ENCODE assay signal across 22 cellular contexts in genomic region chr16:13168091-13168572, GRCh38.
DNase-seq lines count a peak whose midpoint lies in the region; ATAC-seq, FAIRE-seq and TF ChIP-seq lines count a peak whose summit lies in the region.
"Had no signal": no experiment of that assay in that cellular context is flagged by ENCODE, and none has a peak within 500 bp of the region (broad histone marks: within the 10 kb centered on the region; RNA-seq: fewer than 3 reads in every experiment).

No MANE protein-coding gene starts in this region.

- H3K4me1 ChIP-seq in SK-N-SH (ENCODE audit: control insufficient read depth in 1 of 2, insufficient read depth in 2 of 2, low read depth in 1 of 2, low read length in 1 of 2) (no peaks in the 10 kb centered on the region), OCI-LY7 (ENCODE audit: insufficient read depth, low read length, poor library complexity, severe bottlenecking) (peaks cover 16% of the 10 kb centered on the region), foreskin keratinocyte (no peaks in the 10 kb centered on the region)
- H3K4me1 ChIP-seq: ascending aorta, spleen, upper lobe of left lung had no signal

- H3K27me3 ChIP-seq in SK-N-SH (ENCODE audit: insufficient read depth) = no peaks in the 10 kb centered on the region
- H3K27me3 ChIP-seq in foreskin keratinocyte = no peaks in the 10 kb centered on the region
- H3K27me3 ChIP-seq: ascending aorta, spleen, upper lobe of left lung had no signal

- no peak overlapping the region for H3K27ac Mint-ChIP-seq in immature natural killer cell
- H3K27ac Mint-ChIP-seq: stimulated activated naive CD8-positive, alpha-beta T cell treated with anti-CD3 and anti-CD28 coated beads, Interleukin-15, Interleukin-2, amounts not matched to agents 100 ng/mL and 50 ng/mL, for 24 hours had no signal

- peaks cover 0 to 4% (median 2%) of the 10 kb centered on the region in 3 donors for H3K27me3 Mint-ChIP-seq in immature natural killer cell (ENCODE audit: low read depth in 3 of 3)
- H3K27me3 Mint-ChIP-seq: stimulated activated naive CD8-positive, alpha-beta T cell treated with anti-CD3 and anti-CD28 coated beads, Interleukin-15, Interleukin-2, amounts not matched to agents 100 ng/mL and 50 ng/mL, for 24 hours had no signal

- H3K36me3 Mint-ChIP-seq in immature natural killer cell = peaks cover 0 to 6% (median 0%) of the 10 kb centered on the region in 3 donors

- intact Hi-C loops in OCI-LY7 (cut with micrococcal nuclease; ENCODE audit: unreplicated experiment) = no loop called here

- H3F3A ChIP-seq in SK-N-SH (replicated peaks; ENCODE audit: insufficient read depth) = no peaks in the 10 kb centered on the region

- no peaks in the 10 kb centered on the region for H3K36me3 ChIP-seq in SK-N-SH (replicated peaks in 1 of 2; ENCODE audit: control insufficient read depth in 1 of 2, insufficient read depth in 2 of 2, low read length in 1 of 2)
- H3K36me3 ChIP-seq in OCI-LY7 (ENCODE audit: insufficient read depth, low read length) = no peaks in the 10 kb centered on the region
- H3K36me3 ChIP-seq: ascending aorta, spleen, upper lobe of left lung had no signal

- 14% methylated on average over 4 of the region's 4 CpGs for WGBS in SK-N-SH (ENCODE audit: low lambda C conversion rate)

- no peak overlapping the region for H3K27ac ChIP-seq in SK-N-SH (ENCODE audit: low read depth in 2 of 2, low read length in 1 of 2)
- no peak overlapping the region for H3K27ac ChIP-seq in OCI-LY7 (ENCODE audit: low read depth, low read length, poor library complexity, severe bottlenecking)
- H3K27ac ChIP-seq in foreskin keratinocyte = no peak overlapping the region
- H3K27ac ChIP-seq: ascending aorta, spleen, upper lobe of left lung had no signal

- no peak overlapping the region for H3K9ac ChIP-seq in SK-N-SH

- TF ChIP-seq RAD21 in SK-N-SH (IDR thresholded peaks at IDR 0.05; ENCODE audit: low read length) = no peak

- H3K4me3 Mint-ChIP-seq in immature natural killer cell = no peak overlapping the region
- H3K4me3 Mint-ChIP-seq: stimulated activated naive CD8-positive, alpha-beta T cell treated with anti-CD3 and anti-CD28 coated beads, Interleukin-15, Interleukin-2, amounts not matched to agents 100 ng/mL and 50 ng/mL, for 24 hours had no signal

- H3K79me2 ChIP-seq in SK-N-SH (ENCODE audit: insufficient read depth) = no peaks in the 10 kb centered on the region
- no peaks in the 10 kb centered on the region for H3K79me2 ChIP-seq in OCI-LY7 (ENCODE audit: insufficient read depth, low read depth, low read length)

- H3K9me3 Mint-ChIP-seq in immature natural killer cell = peaks cover 0 to 17% (median 7%) of the 10 kb centered on the region in 6 donors

- no peak for TF ChIP-seq EP300 in SK-N-SH (IDR thresholded peaks at IDR 0.05; ENCODE audit: borderline replicate concordance in 1 of 2, low read depth in 1 of 2, low read length in 1 of 2)

- TF ChIP-seq CTCF in SK-N-SH (IDR thresholded peaks at IDR 0.05) (no peak), OCI-LY7 (conservative IDR thresholded peaks at IDR 0.05; ENCODE audit: low read length) (no peak), foreskin keratinocyte (conservative IDR thresholded peaks at IDR 0.05) (no peak)

- ATAC-seq in SK-N-SH treated with all-trans-retinoic acid at 6 μM for 48 hours = no peak
- peak; percentile 75 for ATAC-seq in foreskin keratinocyte
- ATAC-seq: left lobe of liver, Panc1 had no signal

- no peak for FAIRE-seq in urothelium cell line (lab: Jason Lieb, UNC)
- FAIRE-seq: colon had no signal

- no TSS peak for BruUV-seq in OCI-LY7 (replicated peaks; lab: Mats Ljungman, UMichigan)

- H3K4me1 Mint-ChIP-seq in immature natural killer cell = no peaks in the 10 kb centered on the region

- H3K9me2 ChIP-seq in SK-N-SH (no peaks in the 10 kb centered on the region), OCI-LY7 (ENCODE audit: insufficient read depth, low read length) (no peaks in the 10 kb centered on the region)

- H3K9me3 ChIP-seq in SK-N-SH = no peaks in the 10 kb centered on the region
- no peaks in the 10 kb centered on the region for H3K9me3 ChIP-seq in OCI-LY7 (ENCODE audit: low read length)
- H3K9me3 ChIP-seq: ascending aorta had no signal

- POLR2A ChIA-PET in SK-N-SH (lab: Yijun Ruan, JAX) (no interaction called here), OCI-LY7 (lab: Charles Lee) (no interaction called here)

- H2AFZ ChIP-seq in SK-N-SH (ENCODE audit: low read depth) (no peak overlapping the region), OCI-LY7 (ENCODE audit: low read length) (peak overlapping the region; percentile 70)

- CTCF ChIA-PET in SK-N-SH (lab: Yijun Ruan, JAX) (interaction anchor here (0.9 kb wide), 1 partner anchor 15 kb away, joined by 3 read pairs; no protein-coding TSS in a partner anchor), OCI-LY7 (lab: Charles Lee; ENCODE audit: unreplicated experiment) (interaction anchor here (1.0 kb wide), 1 partner anchor 292 kb away, joined by 3 read pairs; no protein-coding TSS in a partner anchor)

- H3K4me3 ChIP-seq in SK-N-SH (ENCODE audit: low read depth in 2 of 2, low read length in 1 of 2) = no peak overlapping the region
- H3K4me3 ChIP-seq in OCI-LY7 (ENCODE audit: low read depth, low read length, poor library complexity, severe bottlenecking) = no peak overlapping the region
- H3K4me3 ChIP-seq: ascending aorta, spleen, upper lobe of left lung had no signal

- DNase-seq in SK-N-SH (peak; percentile 2), OCI-LY7 (ENCODE audit: low spot score) (peak; percentile 54), foreskin keratinocyte (peak; percentile 76 to 79), urothelium cell line (ENCODE audit: low spot score) (peak; percentile 8), immature natural killer cell (no peak), SKM-1 (lab: John Stamatoyannopoulos, UW; ENCODE audit: unreplicated experiment) (no peak), SIG-M5 treated with dmso at 0.1 percent for 504 hours (lab: John Stamatoyannopoulos, UW; ENCODE audit: unreplicated experiment) (no peak)
- DNase-seq: ACHN, activated gamma-delta T cell, erythroblast, GF-D8, NCI-H1694, NCI-H510A treated with DMSO at 0.1 percent for 48 hours, spleen, T-helper 1 cell, upper lobe of left lung had no signal

- H3K4me2 ChIP-seq in SK-N-SH = no peak overlapping the region
- no peak overlapping the region for H3K4me2 ChIP-seq in OCI-LY7 (ENCODE audit: low read length)

- no peaks in the 10 kb centered on the region for H4K20me1 ChIP-seq in SK-N-SH (ENCODE audit: insufficient read depth)
- H4K20me1 ChIP-seq in OCI-LY7 (ENCODE audit: insufficient read depth, low read length) = no peaks in the 10 kb centered on the region

TF ChIP-seq in SK-N-SH, 30 proteins besides CTCF, POLR2A, EP300 and RAD21 (continues in another document):
- TF ChIP-seq SIN3A (IDR thresholded peaks at IDR 0.05; ENCODE audit: borderline replicate concordance, low read depth, low read length) (no peak), RCOR1 (IDR thresholded peaks at IDR 0.05; ENCODE audit: low read length) (no peak), FOSL2 (IDR thresholded peaks at IDR 0.05; ENCODE audit: borderline replicate concordance, low read depth) (no peak), JUND (IDR thresholded peaks at IDR 0.05) (no peak), YY1 (IDR thresholded peaks at IDR 0.05; ENCODE audit: low read depth) (no peak), GATA2 (CRISPR knock-in tag; IDR thresholded peaks at IDR 0.05) (no peak)

TF ChIP-seq in SK-N-SH treated with all-trans-retinoic acid at 6 μM for 48 hours, 23 proteins besides CTCF, POLR2A, EP300 and RAD21 (continues in another document):
- TF ChIP-seq BACH2 (CRISPR knock-in tag; IDR thresholded peaks at IDR 0.05; ENCODE audit: borderline replicate concordance) (no peak), ZFP3 (CRISPR knock-in tag; IDR thresholded peaks at IDR 0.05) (no peak), ESRRG (CRISPR knock-in tag; IDR thresholded peaks at IDR 0.05) (no peak), PPARA (CRISPR knock-in tag; IDR thresholded peaks at IDR 0.05; ENCODE audit: borderline replicate concordance) (no peak), CSRNP3 (CRISPR knock-in tag; IDR thresholded peaks at IDR 0.05) (no peak), SNAI2 (CRISPR knock-in tag; IDR thresholded peaks at IDR 0.05) (no peak), GLIS3 (CRISPR knock-in tag; IDR thresholded peaks at IDR 0.05) (no peak), OSR1 (CRISPR knock-in tag; IDR thresholded peaks at IDR 0.05) (no peak), ZNF70 (CRISPR knock-in tag; IDR thresholded peaks at IDR 0.05) (no peak), ZNF565 (CRISPR knock-in tag; conservative IDR thresholded peaks at IDR 0.05; ENCODE audit: low read depth) (no peak)
- TF ChIP-seq, protein P1, sequence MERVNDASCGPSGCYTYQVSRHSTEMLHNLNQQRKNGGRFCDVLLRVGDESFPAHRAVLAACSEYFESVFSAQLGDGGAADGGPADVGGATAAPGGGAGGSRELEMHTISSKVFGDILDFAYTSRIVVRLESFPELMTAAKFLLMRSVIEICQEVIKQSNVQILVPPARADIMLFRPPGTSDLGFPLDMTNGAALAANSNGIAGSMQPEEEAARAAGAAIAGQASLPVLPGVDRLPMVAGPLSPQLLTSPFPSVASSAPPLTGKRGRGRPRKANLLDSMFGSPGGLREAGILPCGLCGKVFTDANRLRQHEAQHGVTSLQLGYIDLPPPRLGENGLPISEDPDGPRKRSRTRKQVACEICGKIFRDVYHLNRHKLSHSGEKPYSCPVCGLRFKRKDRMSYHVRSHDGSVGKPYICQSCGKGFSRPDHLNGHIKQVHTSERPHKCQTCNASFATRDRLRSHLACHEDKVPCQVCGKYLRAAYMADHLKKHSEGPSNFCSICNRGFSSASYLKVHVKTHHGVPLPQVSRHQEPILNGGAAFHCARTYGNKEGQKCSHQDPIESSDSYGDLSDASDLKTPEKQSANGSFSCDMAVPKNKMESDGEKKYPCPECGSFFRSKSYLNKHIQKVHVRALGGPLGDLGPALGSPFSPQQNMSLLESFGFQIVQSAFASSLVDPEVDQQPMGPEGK (CRISPR knock-in tag; IDR thresholded peaks at IDR 0.05; ENCODE audit: borderline replicate concordance) = no peak

Comparison
In these comparisons a context has a peak if more than half of its experiments do, and no peak if none do; other contexts are left out.
1. DNase-seq: peak in SK-N-SH (single experiment), OCI-LY7 (single experiment), foreskin keratinocyte (2 of 2) and urothelium cell line (single experiment); none in immature natural killer cell (0 of 3), SKM-1 (single experiment) and SIG-M5 treated with dmso at 0.1 percent for 504 hours (single experiment).